ENCODE assay signal across 1 cellular context in genomic region chr2:172097557-172098131, GRCh38.
TF ChIP-seq lines count a peak whose summit lies in the region.

No MANE protein-coding gene starts in this region.

TF ChIP-seq in HEK293, 187 proteins besides CTCF, POLR2A, EP300 and RAD21 (continued from another document):
- TF ChIP-seq BCL11B (tag by site-specific recombination; IDR thresholded peaks at IDR 0.05; ENCODE audit: low read depth) (no peak), ZNF623 (tag by site-specific recombination; IDR thresholded peaks at IDR 0.05) (no peak)
- TF ChIP-seq, protein P1, sequence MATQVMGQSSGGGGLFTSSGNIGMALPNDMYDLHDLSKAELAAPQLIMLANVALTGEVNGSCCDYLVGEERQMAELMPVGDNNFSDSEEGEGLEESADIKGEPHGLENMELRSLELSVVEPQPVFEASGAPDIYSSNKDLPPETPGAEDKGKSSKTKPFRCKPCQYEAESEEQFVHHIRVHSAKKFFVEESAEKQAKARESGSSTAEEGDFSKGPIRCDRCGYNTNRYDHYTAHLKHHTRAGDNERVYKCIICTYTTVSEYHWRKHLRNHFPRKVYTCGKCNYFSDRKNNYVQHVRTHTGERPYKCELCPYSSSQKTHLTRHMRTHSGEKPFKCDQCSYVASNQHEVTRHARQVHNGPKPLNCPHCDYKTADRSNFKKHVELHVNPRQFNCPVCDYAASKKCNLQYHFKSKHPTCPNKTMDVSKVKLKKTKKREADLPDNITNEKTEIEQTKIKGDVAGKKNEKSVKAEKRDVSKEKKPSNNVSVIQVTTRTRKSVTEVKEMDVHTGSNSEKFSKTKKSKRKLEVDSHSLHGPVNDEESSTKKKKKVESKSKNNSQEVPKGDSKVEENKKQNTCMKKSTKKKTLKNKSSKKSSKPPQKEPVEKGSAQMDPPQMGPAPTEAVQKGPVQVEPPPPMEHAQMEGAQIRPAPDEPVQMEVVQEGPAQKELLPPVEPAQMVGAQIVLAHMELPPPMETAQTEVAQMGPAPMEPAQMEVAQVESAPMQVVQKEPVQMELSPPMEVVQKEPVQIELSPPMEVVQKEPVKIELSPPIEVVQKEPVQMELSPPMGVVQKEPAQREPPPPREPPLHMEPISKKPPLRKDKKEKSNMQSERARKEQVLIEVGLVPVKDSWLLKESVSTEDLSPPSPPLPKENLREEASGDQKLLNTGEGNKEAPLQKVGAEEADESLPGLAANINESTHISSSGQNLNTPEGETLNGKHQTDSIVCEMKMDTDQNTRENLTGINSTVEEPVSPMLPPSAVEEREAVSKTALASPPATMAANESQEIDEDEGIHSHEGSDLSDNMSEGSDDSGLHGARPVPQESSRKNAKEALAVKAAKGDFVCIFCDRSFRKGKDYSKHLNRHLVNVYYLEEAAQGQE (tag by site-specific recombination; IDR thresholded peaks at IDR 0.05): no peak
TF ChIP-seq in HEK293: peak in this region for 5.
